ENCODE assay signal across 1 cellular context in the genomic region with DNA sequence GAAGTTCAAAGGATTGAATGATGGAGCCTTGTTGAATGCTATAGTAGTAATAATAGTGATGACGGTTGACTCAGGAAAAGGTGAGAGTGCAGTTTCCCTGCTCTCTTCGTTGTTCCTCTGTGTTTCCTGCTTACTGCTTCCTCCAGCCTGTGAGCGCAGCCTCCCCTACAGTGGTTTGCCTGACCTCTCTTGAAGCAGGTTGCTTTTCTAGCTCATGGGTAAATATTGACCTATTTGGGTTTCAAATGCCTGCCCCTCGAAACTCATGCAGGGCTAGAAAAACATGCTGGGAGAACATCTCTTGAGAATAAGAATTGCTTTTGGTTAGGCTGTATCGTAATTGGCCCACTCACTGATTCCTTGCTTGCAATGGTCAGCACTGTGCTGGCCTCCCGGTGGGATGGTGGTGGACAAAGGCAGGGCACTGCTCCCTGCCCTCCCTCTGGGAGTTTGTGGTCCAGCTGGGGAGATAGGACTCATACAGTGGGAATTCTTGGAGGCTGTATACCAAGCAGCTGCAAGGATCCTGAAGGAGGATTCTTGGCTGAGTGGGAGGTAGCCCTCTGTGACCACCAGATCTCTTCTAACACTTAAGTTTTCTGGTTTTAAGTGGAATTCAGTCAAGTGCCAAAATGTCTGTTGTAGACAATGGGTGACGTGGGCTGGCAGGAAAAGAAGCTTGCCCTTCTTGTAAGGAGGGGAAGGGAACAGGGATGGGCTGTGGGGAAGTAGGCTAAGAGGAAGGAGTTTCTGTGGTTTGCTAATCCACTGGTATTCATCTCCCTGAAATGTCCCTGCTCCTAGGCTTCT.
TF ChIP-seq lines count a peak whose summit lies in the region.

No MANE protein-coding gene starts in this region.

TF ChIP-seq in HepG2, 621 proteins besides CTCF, POLR2A, EP300 and RAD21 (continued from another document and continues in another):
- TF ChIP-seq, protein P1, sequence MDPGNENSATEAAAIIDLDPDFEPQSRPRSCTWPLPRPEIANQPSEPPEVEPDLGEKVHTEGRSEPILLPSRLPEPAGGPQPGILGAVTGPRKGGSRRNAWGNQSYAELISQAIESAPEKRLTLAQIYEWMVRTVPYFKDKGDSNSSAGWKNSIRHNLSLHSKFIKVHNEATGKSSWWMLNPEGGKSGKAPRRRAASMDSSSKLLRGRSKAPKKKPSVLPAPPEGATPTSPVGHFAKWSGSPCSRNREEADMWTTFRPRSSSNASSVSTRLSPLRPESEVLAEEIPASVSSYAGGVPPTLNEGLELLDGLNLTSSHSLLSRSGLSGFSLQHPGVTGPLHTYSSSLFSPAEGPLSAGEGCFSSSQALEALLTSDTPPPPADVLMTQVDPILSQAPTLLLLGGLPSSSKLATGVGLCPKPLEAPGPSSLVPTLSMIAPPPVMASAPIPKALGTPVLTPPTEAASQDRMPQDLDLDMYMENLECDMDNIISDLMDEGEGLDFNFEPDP (CRISPR knock-in tag; conservative IDR thresholded peaks at IDR 0.05): no peak
- TF ChIP-seq ZNF501 (CRISPR knock-in tag; IDR thresholded peaks at IDR 0.05): peak; percentile 41
- TF ChIP-seq KDM6A (CRISPR knock-in tag; IDR thresholded peaks at IDR 0.05; ENCODE audit: low read depth): no peak
- no peak for TF ChIP-seq ZFP41 (CRISPR knock-in tag; IDR thresholded peaks at IDR 0.05; ENCODE audit: borderline replicate concordance)
- no peak for TF ChIP-seq ZNF10 (CRISPR knock-in tag; IDR thresholded peaks at IDR 0.05; ENCODE audit: borderline replicate concordance, low read depth)
- TF ChIP-seq, protein P2, sequence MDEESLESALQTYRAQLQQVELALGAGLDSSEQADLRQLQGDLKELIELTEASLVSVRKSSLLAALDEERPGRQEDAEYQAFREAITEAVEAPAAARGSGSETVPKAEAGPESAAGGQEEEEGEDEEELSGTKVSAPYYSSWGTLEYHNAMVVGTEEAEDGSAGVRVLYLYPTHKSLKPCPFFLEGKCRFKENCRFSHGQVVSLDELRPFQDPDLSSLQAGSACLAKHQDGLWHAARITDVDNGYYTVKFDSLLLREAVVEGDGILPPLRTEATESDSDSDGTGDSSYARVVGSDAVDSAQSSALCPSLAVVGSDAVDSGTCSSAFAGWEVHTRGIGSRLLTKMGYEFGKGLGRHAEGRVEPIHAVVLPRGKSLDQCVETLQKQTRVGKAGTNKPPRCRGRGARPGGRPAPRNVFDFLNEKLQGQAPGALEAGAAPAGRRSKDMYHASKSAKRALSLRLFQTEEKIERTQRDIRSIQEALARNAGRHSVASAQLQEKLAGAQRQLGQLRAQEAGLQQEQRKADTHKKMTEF (CRISPR knock-in tag; IDR thresholded peaks at IDR 0.05): peak; percentile 52; the same call in 1 of the 2 replicates
- no peak for TF ChIP-seq IKZF4 (CRISPR knock-in tag; IDR thresholded peaks at IDR 0.05; ENCODE audit: borderline replicate concordance, low read depth, not compliant biosample characterization)
- TF ChIP-seq SMC3 (IDR thresholded peaks at IDR 0.05; ENCODE audit: low read length): peak; percentile 23; the same call in 1 of the 2 replicates
- 0 out of 2 replicates have a peak, but pooled peaks have one; percentile 45 for TF ChIP-seq ZNF510 (CRISPR knock-in tag; IDR thresholded peaks at IDR 0.05; ENCODE audit: low read depth)
- no peak for TF ChIP-seq FOXC1 (CRISPR knock-in tag; IDR thresholded peaks at IDR 0.05; ENCODE audit: borderline replicate concordance)
- no peak for TF ChIP-seq ADNP (CRISPR knock-in tag; IDR thresholded peaks at IDR 0.05)
- no peak for TF ChIP-seq ZNF850 (CRISPR knock-in tag; conservative IDR thresholded peaks at IDR 0.05)
- no peak; the same call in 1 of the 2 replicates for TF ChIP-seq ZNF792 (CRISPR knock-in tag; IDR thresholded peaks at IDR 0.05)
- TF ChIP-seq AGO2 (optimal IDR thresholded peaks at IDR 0.05; ENCODE audit: low read depth, low read length): no peak
- TF ChIP-seq, protein P3, sequence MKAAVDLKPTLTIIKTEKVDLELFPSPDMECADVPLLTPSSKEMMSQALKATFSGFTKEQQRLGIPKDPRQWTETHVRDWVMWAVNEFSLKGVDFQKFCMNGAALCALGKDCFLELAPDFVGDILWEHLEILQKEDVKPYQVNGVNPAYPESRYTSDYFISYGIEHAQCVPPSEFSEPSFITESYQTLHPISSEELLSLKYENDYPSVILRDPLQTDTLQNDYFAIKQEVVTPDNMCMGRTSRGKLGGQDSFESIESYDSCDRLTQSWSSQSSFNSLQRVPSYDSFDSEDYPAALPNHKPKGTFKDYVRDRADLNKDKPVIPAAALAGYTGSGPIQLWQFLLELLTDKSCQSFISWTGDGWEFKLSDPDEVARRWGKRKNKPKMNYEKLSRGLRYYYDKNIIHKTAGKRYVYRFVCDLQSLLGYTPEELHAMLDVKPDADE (CRISPR knock-in tag; IDR thresholded peaks at IDR 0.05): no peak
- TF ChIP-seq, protein P4, sequence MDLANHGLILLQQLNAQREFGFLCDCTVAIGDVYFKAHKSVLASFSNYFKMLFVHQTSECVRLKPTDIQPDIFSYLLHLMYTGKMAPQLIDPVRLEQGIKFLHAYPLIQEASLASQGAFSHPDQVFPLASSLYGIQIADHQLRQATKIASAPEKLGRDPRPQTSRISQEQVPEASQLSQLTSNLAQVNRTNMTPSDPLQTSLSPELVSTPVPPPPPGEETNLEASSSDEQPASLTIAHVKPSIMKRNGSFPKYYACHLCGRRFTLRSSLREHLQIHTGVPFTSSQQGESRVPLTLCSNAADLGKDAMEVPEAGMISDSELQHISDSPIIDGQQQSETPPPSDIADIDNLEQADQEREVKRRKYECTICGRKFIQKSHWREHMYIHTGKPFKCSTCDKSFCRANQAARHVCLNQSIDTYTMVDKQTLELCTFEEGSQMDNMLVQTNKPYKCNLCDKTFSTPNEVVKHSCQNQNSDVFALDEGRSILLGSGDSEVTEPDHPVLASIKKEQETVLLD (CRISPR knock-in tag; IDR thresholded peaks at IDR 0.05; ENCODE audit: low read depth): no peak
- no peak for TF ChIP-seq MAZ (IDR thresholded peaks at IDR 0.05; ENCODE audit: borderline replicate concordance, low read depth, low read length)
- 0 out of 2 replicates have a peak, but pooled peaks have one; percentile 15 for TF ChIP-seq MAZ (CRISPR knock-in tag; IDR thresholded peaks at IDR 0.05; ENCODE audit: low read depth)
- no peak for TF ChIP-seq ZNF616 (CRISPR knock-in tag; IDR thresholded peaks at IDR 0.05; ENCODE audit: low read depth)
- TF ChIP-seq SP2 (CRISPR knock-in tag; IDR thresholded peaks at IDR 0.05): no peak
- TF ChIP-seq CREB1 (IDR thresholded peaks at IDR 0.05): no peak
- peak; percentile 35; the same call in 1 of the 2 replicates for TF ChIP-seq CREB1 (CRISPR knock-in tag; IDR thresholded peaks at IDR 0.05)
- TF ChIP-seq ZFP36L2 (CRISPR knock-in tag; IDR thresholded peaks at IDR 0.05): no peak
- no peak for TF ChIP-seq AHR (CRISPR knock-in tag; IDR thresholded peaks at IDR 0.05)
- no peak for TF ChIP-seq BORCS8-MEF2B (CRISPR knock-in tag; IDR thresholded peaks at IDR 0.05)
- TF ChIP-seq JUND (CRISPR knock-in tag; IDR thresholded peaks at IDR 0.05): no peak
- TF ChIP-seq ZNF329 (CRISPR knock-in tag; IDR thresholded peaks at IDR 0.05; ENCODE audit: low read depth): no peak
- TF ChIP-seq, protein P5, sequence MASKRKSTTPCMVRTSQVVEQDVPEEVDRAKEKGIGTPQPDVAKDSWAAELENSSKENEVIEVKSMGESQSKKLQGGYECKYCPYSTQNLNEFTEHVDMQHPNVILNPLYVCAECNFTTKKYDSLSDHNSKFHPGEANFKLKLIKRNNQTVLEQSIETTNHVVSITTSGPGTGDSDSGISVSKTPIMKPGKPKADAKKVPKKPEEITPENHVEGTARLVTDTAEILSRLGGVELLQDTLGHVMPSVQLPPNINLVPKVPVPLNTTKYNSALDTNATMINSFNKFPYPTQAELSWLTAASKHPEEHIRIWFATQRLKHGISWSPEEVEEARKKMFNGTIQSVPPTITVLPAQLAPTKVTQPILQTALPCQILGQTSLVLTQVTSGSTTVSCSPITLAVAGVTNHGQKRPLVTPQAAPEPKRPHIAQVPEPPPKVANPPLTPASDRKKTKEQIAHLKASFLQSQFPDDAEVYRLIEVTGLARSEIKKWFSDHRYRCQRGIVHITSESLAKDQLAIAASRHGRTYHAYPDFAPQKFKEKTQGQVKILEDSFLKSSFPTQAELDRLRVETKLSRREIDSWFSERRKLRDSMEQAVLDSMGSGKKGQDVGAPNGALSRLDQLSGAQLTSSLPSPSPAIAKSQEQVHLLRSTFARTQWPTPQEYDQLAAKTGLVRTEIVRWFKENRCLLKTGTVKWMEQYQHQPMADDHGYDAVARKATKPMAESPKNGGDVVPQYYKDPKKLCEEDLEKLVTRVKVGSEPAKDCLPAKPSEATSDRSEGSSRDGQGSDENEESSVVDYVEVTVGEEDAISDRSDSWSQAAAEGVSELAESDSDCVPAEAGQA (IDR thresholded peaks at IDR 0.05; ENCODE audit: low read depth): 0 out of 2 replicates have a peak, but pooled peaks have one; percentile 11
- TF ChIP-seq, protein P5 (CRISPR knock-in tag; IDR thresholded peaks at IDR 0.05; ENCODE audit: borderline replicate concordance): no peak
- TF ChIP-seq PCBP1 (IDR thresholded peaks at IDR 0.05; ENCODE audit: borderline replicate concordance, low read depth, low read length): no peak
- no peak for TF ChIP-seq HMGA1 (CRISPR knock-in tag; conservative IDR thresholded peaks at IDR 0.05)
- no peak for TF ChIP-seq PHB2 (IDR thresholded peaks at IDR 0.05; ENCODE audit: partially characterized antibody)
- TF ChIP-seq, protein P6, sequence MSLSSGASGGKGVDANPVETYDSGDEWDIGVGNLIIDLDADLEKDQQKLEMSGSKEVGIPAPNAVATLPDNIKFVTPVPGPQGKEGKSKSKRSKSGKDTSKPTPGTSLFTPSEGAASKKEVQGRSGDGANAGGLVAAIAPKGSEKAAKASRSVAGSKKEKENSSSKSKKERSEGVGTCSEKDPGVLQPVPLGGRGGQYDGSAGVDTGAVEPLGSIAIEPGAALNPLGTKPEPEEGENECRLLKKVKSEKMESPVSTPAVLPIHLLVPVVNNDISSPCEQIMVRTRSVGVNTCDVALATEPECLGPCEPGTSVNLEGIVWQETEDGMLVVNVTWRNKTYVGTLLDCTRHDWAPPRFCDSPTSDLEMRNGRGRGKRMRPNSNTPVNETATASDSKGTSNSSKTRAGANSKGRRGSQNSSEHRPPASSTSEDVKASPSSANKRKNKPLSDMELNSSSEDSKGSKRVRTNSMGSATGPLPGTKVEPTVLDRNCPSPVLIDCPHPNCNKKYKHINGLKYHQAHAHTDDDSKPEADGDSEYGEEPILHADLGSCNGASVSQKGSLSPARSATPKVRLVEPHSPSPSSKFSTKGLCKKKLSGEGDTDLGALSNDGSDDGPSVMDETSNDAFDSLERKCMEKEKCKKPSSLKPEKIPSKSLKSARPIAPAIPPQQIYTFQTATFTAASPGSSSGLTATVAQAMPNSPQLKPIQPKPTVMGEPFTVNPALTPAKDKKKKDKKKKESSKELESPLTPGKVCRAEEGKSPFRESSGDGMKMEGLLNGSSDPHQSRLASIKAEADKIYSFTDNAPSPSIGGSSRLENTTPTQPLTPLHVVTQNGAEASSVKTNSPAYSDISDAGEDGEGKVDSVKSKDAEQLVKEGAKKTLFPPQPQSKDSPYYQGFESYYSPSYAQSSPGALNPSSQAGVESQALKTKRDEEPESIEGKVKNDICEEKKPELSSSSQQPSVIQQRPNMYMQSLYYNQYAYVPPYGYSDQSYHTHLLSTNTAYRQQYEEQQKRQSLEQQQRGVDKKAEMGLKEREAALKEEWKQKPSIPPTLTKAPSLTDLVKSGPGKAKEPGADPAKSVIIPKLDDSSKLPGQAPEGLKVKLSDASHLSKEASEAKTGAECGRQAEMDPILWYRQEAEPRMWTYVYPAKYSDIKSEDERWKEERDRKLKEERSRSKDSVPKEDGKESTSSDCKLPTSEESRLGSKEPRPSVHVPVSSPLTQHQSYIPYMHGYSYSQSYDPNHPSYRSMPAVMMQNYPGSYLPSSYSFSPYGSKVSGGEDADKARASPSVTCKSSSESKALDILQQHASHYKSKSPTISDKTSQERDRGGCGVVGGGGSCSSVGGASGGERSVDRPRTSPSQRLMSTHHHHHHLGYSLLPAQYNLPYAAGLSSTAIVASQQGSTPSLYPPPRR (CRISPR knock-in tag; IDR thresholded peaks at IDR 0.05; ENCODE audit: borderline replicate concordance): peak; percentile 86
- TF ChIP-seq, protein P7, sequence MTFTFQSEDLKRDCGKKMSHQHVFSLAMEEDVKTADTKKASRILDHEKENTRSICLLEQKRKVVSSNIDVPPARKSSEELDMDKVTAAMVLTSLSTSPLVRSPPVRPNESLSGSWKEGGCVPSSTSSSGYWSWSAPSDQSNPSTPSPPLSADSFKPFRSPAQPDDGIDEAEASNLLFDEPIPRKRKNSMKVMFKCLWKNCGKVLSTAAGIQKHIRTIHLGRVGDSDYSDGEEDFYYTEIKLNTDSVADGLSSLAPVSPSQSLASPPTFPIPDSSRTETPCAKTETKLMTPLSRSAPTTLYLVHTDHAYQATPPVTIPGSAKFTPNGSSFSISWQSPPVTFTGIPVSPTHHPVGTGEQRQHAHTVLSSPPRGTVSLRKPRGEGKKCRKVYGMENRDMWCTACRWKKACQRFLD (CRISPR knock-in tag; IDR thresholded peaks at IDR 0.05; ENCODE audit: borderline replicate concordance): no peak
- peak; percentile 16; the same call in 1 of the 2 replicates for TF ChIP-seq RFXANK (CRISPR knock-in tag; IDR thresholded peaks at IDR 0.05)
- TF ChIP-seq ZNF337 (CRISPR knock-in tag; IDR thresholded peaks at IDR 0.05; ENCODE audit: borderline replicate concordance, low read depth): peak; percentile 78; the same call in 1 of the 2 replicates
